20 cellular contexts compared by ENCODE assay signal in genomic region chr10:85600744-85601081, GRCh38.
"Had no signal": no experiment of that assay in that cellular context is flagged by ENCODE, and none has a peak within 500 bp of the region (broad histone marks: within the 10 kb centered on the region; RNA-seq: fewer than 3 reads in every experiment).

No MANE protein-coding gene starts in this region.

- H3K4me3 ChIP-seq: hepatocyte, right lobe of liver, SK-N-MC, stomach, testis, upper lobe of left lung had no signal

- H3K27ac Mint-ChIP-seq: activated CD4-positive, alpha-beta T cell treated with anti-CD3 and anti-CD28 coated beads, Interleukin-2, amount 10 ng/mL, durations not matched to agents 7 days and 5 days; activated CD8-positive, alpha-beta T cell treated with anti-CD3 and anti-CD28 coated beads for 36 hours; activated naive CD4-positive, alpha-beta T cell treated with anti-CD3 and anti-CD28 coated beads for 36 hours; activated naive CD8-positive, alpha-beta T cell treated with anti-CD3 and anti-CD28 coated beads, Interleukin-2, amount 10 ng/mL, durations not matched to agents 7 days and 5 days; natural killer cell treated with Interleukin-12 subunit alpha and Interleukin-12 subunit beta and Interleukin-15 and Interleukin-18, amount 100 ng/mL, for 72 hours; stimulated activated memory B cell treated with anti-CD40 and anti-IgM and Interleukin-4, amounts not matched to agents 10 μg/mL and 1 μg/mL and 100 μg/mL, for 72 hours; T-helper 17 cell had no signal

- H3K27me3 Mint-ChIP-seq: activated CD8-positive, alpha-beta T cell treated with anti-CD3 and anti-CD28 coated beads for 36 hours; natural killer cell treated with Interleukin-12 subunit alpha and Interleukin-12 subunit beta and Interleukin-15 and Interleukin-18, amount 100 ng/mL, for 72 hours; stimulated activated memory B cell treated with anti-CD40 and anti-IgM and Interleukin-4, amounts not matched to agents 10 μg/mL and 1 μg/mL and 100 μg/mL, for 72 hours; T-helper 17 cell had no signal

- H3K4me3 Mint-ChIP-seq: activated CD4-positive, alpha-beta T cell treated with anti-CD3 and anti-CD28 coated beads, Interleukin-2, amount 10 ng/mL, durations not matched to agents 7 days and 5 days; activated CD8-positive, alpha-beta T cell treated with anti-CD3 and anti-CD28 coated beads for 36 hours; activated naive CD4-positive, alpha-beta T cell treated with anti-CD3 and anti-CD28 coated beads for 36 hours; activated naive CD8-positive, alpha-beta T cell treated with anti-CD3 and anti-CD28 coated beads, Interleukin-2, amount 10 ng/mL, durations not matched to agents 7 days and 5 days; natural killer cell treated with Interleukin-12 subunit alpha and Interleukin-12 subunit beta and Interleukin-15 and Interleukin-18, amount 100 ng/mL, for 72 hours; stimulated activated memory B cell treated with anti-CD40 and anti-IgM and Interleukin-4, amounts not matched to agents 10 μg/mL and 1 μg/mL and 100 μg/mL, for 72 hours; T-helper 17 cell had no signal

- H3K9me3 Mint-ChIP-seq: activated CD4-positive, alpha-beta T cell treated with anti-CD3 and anti-CD28 coated beads, Interleukin-2, amount 10 ng/mL, durations not matched to agents 7 days and 5 days; activated CD8-positive, alpha-beta T cell treated with anti-CD3 and anti-CD28 coated beads for 36 hours; activated naive CD4-positive, alpha-beta T cell treated with anti-CD3 and anti-CD28 coated beads for 36 hours; activated naive CD8-positive, alpha-beta T cell treated with anti-CD3 and anti-CD28 coated beads, Interleukin-2, amount 10 ng/mL, durations not matched to agents 7 days and 5 days; natural killer cell treated with Interleukin-12 subunit alpha and Interleukin-12 subunit beta and Interleukin-15 and Interleukin-18, amount 100 ng/mL, for 72 hours; stimulated activated memory B cell treated with anti-CD40 and anti-IgM and Interleukin-4, amounts not matched to agents 10 μg/mL and 1 μg/mL and 100 μg/mL, for 72 hours had no signal

- H3K36me3 Mint-ChIP-seq: activated naive CD8-positive, alpha-beta T cell treated with anti-CD3 and anti-CD28 coated beads, Interleukin-2, amount 10 ng/mL, durations not matched to agents 7 days and 5 days; natural killer cell treated with Interleukin-12 subunit alpha and Interleukin-12 subunit beta and Interleukin-15 and Interleukin-18, amount 100 ng/mL, for 72 hours; stimulated activated memory B cell treated with anti-CD40 and anti-IgM and Interleukin-4, amounts not matched to agents 10 μg/mL and 1 μg/mL and 100 μg/mL, for 72 hours had no signal

- ATAC-seq: activated CD8-positive, alpha-beta T cell treated with anti-CD3 and anti-CD28 coated beads for 36 hours; natural killer cell treated with Interleukin-12 subunit alpha and Interleukin-12 subunit beta and Interleukin-15 and Interleukin-18, amount 100 ng/mL, for 72 hours; right lobe of liver; stimulated activated memory B cell treated with anti-CD40 and anti-IgM and Interleukin-4, amounts not matched to agents 10 μg/mL and 1 μg/mL and 100 μg/mL, for 72 hours; T-helper 17 cell had no signal

- H3K27me3 ChIP-seq: hepatocyte, right lobe of liver, stomach, testis, upper lobe of left lung had no signal

- DNase-seq: activated CD4-positive, alpha-beta T cell treated with anti-CD3 and anti-CD28 coated beads, Interleukin-2, amount 10 ng/mL, durations not matched to agents 7 days and 5 days; activated CD4-positive, CD25-positive, alpha-beta regulatory T cell; activated CD8-positive, alpha-beta T cell treated with anti-CD3 and anti-CD28 coated beads for 36 hours; activated naive CD4-positive, alpha-beta T cell treated with anti-CD3 and anti-CD28 coated beads for 36 hours; activated naive CD8-positive, alpha-beta T cell treated with anti-CD3 and anti-CD28 coated beads, Interleukin-2, amount 10 ng/mL, durations not matched to agents 7 days and 5 days; activated T-cell treated with anti-CD3 and anti-CD28 coated beads, Interleukin-2, amount 50 U/mL, for 1 hour; amniotic stem cell; effector CD8-positive, alpha-beta T cell; foreskin melanocyte; small intestine; stomach; SW 1271; T-helper 17 cell; testis; upper lobe of left lung had no signal

- H3K27ac ChIP-seq: hepatocyte, right lobe of liver, SK-N-MC, stomach, testis, upper lobe of left lung had no signal

- H3K4me1 Mint-ChIP-seq: activated naive CD8-positive, alpha-beta T cell treated with anti-CD3 and anti-CD28 coated beads, Interleukin-2, amount 10 ng/mL, durations not matched to agents 7 days and 5 days; stimulated activated memory B cell treated with anti-CD40 and anti-IgM and Interleukin-4, amounts not matched to agents 10 μg/mL and 1 μg/mL and 100 μg/mL, for 72 hours had no signal
